4 cellular contexts compared by ENCODE assay signal in genomic region chr7:112735261-112735660, GRCh38.
"Had no signal": no experiment of that assay in that cellular context is flagged by ENCODE, and none has a peak within 500 bp of the region (broad histone marks: within the 10 kb centered on the region; RNA-seq: fewer than 3 reads in every experiment).

No MANE protein-coding gene starts in this region.

- DNase-seq: H9, HCEC 1CT, IMR-90 had no signal

- H3K4me1 Mint-ChIP-seq: GM23338, H9 had no signal

- H2AFZ ChIP-seq: GM23338 had no signal

- H3K27ac Mint-ChIP-seq: GM23338, H9 had no signal

- H3K4me2 ChIP-seq: GM23338 had no signal

- H3K4me3 ChIP-seq: GM23338 had no signal

- H3K4me3 Mint-ChIP-seq: GM23338, H9 had no signal
